ENCODE assay signal across 8 cellular contexts in the genomic region with DNA sequence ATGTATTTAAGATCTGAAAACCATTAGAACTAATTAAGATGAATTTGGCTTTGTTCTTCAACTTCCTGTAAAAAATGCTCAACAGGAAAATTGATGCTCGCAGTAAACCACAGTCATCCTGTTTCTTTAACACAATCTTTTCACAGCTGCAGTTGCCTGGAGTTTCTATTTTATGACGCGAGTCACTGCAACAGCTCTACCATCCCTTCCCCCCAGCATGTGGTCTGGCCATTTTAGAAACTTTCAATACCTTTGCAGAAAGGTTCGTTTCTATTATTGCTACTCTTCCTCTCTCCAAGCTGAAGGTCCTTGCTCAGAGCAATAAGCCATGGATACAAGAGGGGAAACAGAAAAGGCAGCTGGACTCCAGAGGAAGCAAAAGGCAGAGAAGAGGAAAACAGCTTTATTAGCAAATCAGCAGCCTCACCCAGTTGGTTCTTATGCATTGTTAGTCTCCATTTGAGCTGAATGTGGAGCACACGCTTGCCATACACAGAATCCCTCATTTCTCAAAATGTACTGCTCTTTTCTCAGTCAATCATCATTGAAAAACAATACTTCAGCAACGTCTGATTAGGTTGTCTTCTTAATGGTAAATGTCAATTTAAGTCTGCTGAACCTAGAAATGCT. TPM values are rescaled to one million over a fixed set of nuclear protein-coding genes. Genes with fewer than 3 reads are reported as not detected.
DNase-seq lines count a peak whose midpoint lies in the region; ATAC-seq and TF ChIP-seq lines count a peak whose summit lies in the region.

No MANE protein-coding gene starts in this region.

- TF ChIP-seq CTCF in progenitor cell of endocrine pancreas (IDR thresholded peaks at IDR 0.05; ENCODE audit: unreplicated experiment) = no peak

- no peaks in the 10 kb centered on the region for H3K36me3 Mint-ChIP-seq in progenitor cell of endocrine pancreas (ENCODE audit: insufficient read depth)

- ATAC-seq in GM18517 (IDR thresholded peaks at IDR 0.05; ENCODE audit: unreplicated experiment) (peak; percentile 57), HG02759 (IDR thresholded peaks at IDR 0.05; ENCODE audit: unreplicated experiment) (peak; percentile 65)

- DNase-seq in NCI-H2107 treated with DMSO at 0.1 percent for 48 hours (lab: John Stamatoyannopoulos, UW; ENCODE audit: unreplicated experiment) (peak; percentile 44), activated T-cell treated with anti-CD3 and anti-CD28 coated beads for 4 hours (peak; percentile 40), fibroblast of the conjunctiva (ENCODE audit: low read depth) (peak; percentile 59), progenitor cell of endocrine pancreas (ENCODE audit: low spot score, unreplicated experiment) (no peak), HT-29 (ENCODE audit: low spot score) (no peak), NCI-H526 treated with DMSO at 0.1 percent for 48 hours (lab: John Stamatoyannopoulos, UW) (no peak)

- no peaks in the 10 kb centered on the region for H3K9me3 Mint-ChIP-seq in progenitor cell of endocrine pancreas (ENCODE audit: low read depth)

- peaks cover 7% of the 10 kb centered on the region for H3K4me1 Mint-ChIP-seq in progenitor cell of endocrine pancreas (ENCODE audit: low read depth)

- no peaks in the 10 kb centered on the region for H3K27me3 Mint-ChIP-seq in progenitor cell of endocrine pancreas

- no peak overlapping the region for H3K4me3 Mint-ChIP-seq in progenitor cell of endocrine pancreas (ENCODE audit: low read depth)

- peak overlapping the region; percentile 23 for H3K27ac Mint-ChIP-seq in progenitor cell of endocrine pancreas

RNA-seq across cellular contexts. Expression of gene WIPF1, which starts 3.9 kb away (rescaled TPM):
- total RNA-seq in progenitor cell of endocrine pancreas = 12.9 and 17.3 TPM in 2 replicates
- total RNA-seq in HT-29 (2014; rRNA removed; shearing (Covaris generic)) = not detected in 2 replicates

Comparison
In these comparisons a context has a peak if more than half of its experiments do, and no peak if none do; other contexts are left out.
1. DNase-seq: peak in NCI-H2107 treated with DMSO at 0.1 percent for 48 hours (single experiment), activated T-cell treated with anti-CD3 and anti-CD28 coated beads for 4 hours (single experiment) and fibroblast of the conjunctiva (single experiment); none in progenitor cell of endocrine pancreas (single experiment), HT-29 (single experiment) and NCI-H526 treated with DMSO at 0.1 percent for 48 hours (single experiment).
2. RNA of gene WIPF1, which starts 3.9 kb away (total RNA-seq): 12.9 to 17.3 TPM in progenitor cell of endocrine pancreas; not detected in HT-29; every median in the first group is over 10 times any median in the second.